In genomic region chr10:21920633-21921032, GRCh38 we compare ENCODE assay signal across 20 cellular contexts.
A peak's percentile ranks its signal among the peaks of the same experiment; 100 is the strongest.
DNase-seq lines count a peak whose midpoint lies in the region; ATAC-seq, FAIRE-seq and TF ChIP-seq lines count a peak whose summit lies in the region.
"Had no signal": no experiment of that assay in that cellular context is flagged by ENCODE, and none has a peak within 500 bp of the region (broad histone marks: within the 10 kb centered on the region; RNA-seq: fewer than 3 reads in every experiment).

No MANE protein-coding gene starts in this region.

- H3K27ac ChIP-seq in RWPE2 (ENCODE audit: poor library complexity, severe bottlenecking) (no peak overlapping the region), neural progenitor cell (no peak overlapping the region)
- H3K27ac ChIP-seq: A549, C4-2B, HL-60 had no signal

- H3K9me3 ChIP-seq in RWPE2 (ENCODE audit: severe bottlenecking) (no peaks in the 10 kb centered on the region), neural progenitor cell (ENCODE audit: low read depth) (no peaks in the 10 kb centered on the region)
- H3K9me3 ChIP-seq: A549, BE2C, HAP-1 had no signal

- H3K9ac ChIP-seq in neural progenitor cell, result no peak overlapping the region

- no peaks in the 10 kb centered on the region for H4K20me1 ChIP-seq in neural progenitor cell (ENCODE audit: low read depth)

- H3K4me2 ChIP-seq in neural progenitor cell, result no peak overlapping the region
- H3K4me2 ChIP-seq: A549 had no signal

- H3K36me3 ChIP-seq in RWPE2 (ENCODE audit: low read depth) (peaks cover 14% of the 10 kb centered on the region), bronchial epithelial cell (ENCODE audit: control insufficient read depth, insufficient read depth, low read length) (no peaks in the 10 kb centered on the region), neural progenitor cell (no peaks in the 10 kb centered on the region)
- H3K36me3 ChIP-seq: BE2C, HAP-1 had no signal

- H3K79me2 ChIP-seq in neural progenitor cell (ENCODE audit: low read depth), result no peaks in the 10 kb centered on the region

- no peaks in the 10 kb centered on the region for H3K27me3 ChIP-seq in RWPE2 (ENCODE audit: insufficient read depth, poor library complexity, severe bottlenecking)
- H3K27me3 ChIP-seq in bronchial epithelial cell (ENCODE audit: control insufficient read depth, insufficient read depth, low read length), result no peaks in the 10 kb centered on the region
- no peaks in the 10 kb centered on the region for H3K27me3 ChIP-seq in neural progenitor cell
- H3K27me3 ChIP-seq: BE2C had no signal

- peaks cover 2% of the 10 kb centered on the region for H3K4me1 ChIP-seq in RWPE2 (ENCODE audit: insufficient read depth, poor library complexity, severe bottlenecking)
- H3K4me1 ChIP-seq in neural progenitor cell, result no peaks in the 10 kb centered on the region
- H3K4me1 ChIP-seq: A549, HAP-1 had no signal

- H3K27me3 Mint-ChIP-seq in neural progenitor cell (ENCODE audit: insufficient read depth, low read depth), result no peaks in the 10 kb centered on the region
- no peaks in the 10 kb centered on the region for H3K27me3 Mint-ChIP-seq in activated CD4-positive, alpha-beta memory T cell treated with anti-CD3 and anti-CD28 coated beads, Interleukin-2, amount 10 ng/mL, durations not matched to agents 7 days and 5 days
- H3K27me3 Mint-ChIP-seq: CD4-positive, alpha-beta memory T cell had no signal

- TF ChIP-seq CTCF in RWPE2 (IDR thresholded peaks at IDR 0.05; ENCODE audit: poor library complexity, severe bottlenecking) (no peak), bronchial epithelial cell (IDR thresholded peaks at IDR 0.05; ENCODE audit: insufficient read depth, low read length, severe bottlenecking) (no peak), neural progenitor cell (IDR thresholded peaks at IDR 0.05) (no peak)

- DNase-seq in HEK293T (ENCODE audit: extremely low spot score) (no peak), RWPE2 (ENCODE audit: low spot score) (no peak), bronchial epithelial cell (ENCODE audit: low read depth) (peak; percentile 44), neural progenitor cell (ENCODE audit: low spot score) (no peak), NCI-H774 (lab: John Stamatoyannopoulos, UW) (no peak)
- no peak for DNase-seq in central memory CD4-positive, alpha-beta T cell
- DNase-seq in activated CD4-positive, alpha-beta memory T cell treated with anti-CD3 and anti-CD28 coated beads, Interleukin-2, amount 10 ng/mL, durations not matched to agents 7 days and 5 days, result no peak
- DNase-seq: BE2C; CD4-positive, alpha-beta memory T cell; DMS153; DMS79 treated with DMSO at 0.1 percent for 48 hours; GDM1 had no signal

- H3K36me3 Mint-ChIP-seq in neural progenitor cell, result peaks cover 3% of the 10 kb centered on the region
- H3K36me3 Mint-ChIP-seq in activated CD4-positive, alpha-beta memory T cell treated with anti-CD3 and anti-CD28 coated beads, Interleukin-2, amount 10 ng/mL, durations not matched to agents 7 days and 5 days (ENCODE audit: low read depth), result peaks cover 3% of the 10 kb centered on the region

- no peak overlapping the region for H2AFZ ChIP-seq in neural progenitor cell (replicated peaks)

- H3K4me1 Mint-ChIP-seq in neural progenitor cell, result peaks cover 41% of the 10 kb centered on the region
- no peaks in the 10 kb centered on the region for H3K4me1 Mint-ChIP-seq in activated CD4-positive, alpha-beta memory T cell treated with anti-CD3 and anti-CD28 coated beads, Interleukin-2, amount 10 ng/mL, durations not matched to agents 7 days and 5 days

- H3K27ac Mint-ChIP-seq in neural progenitor cell, result peak overlapping the region; percentile 30
- H3K27ac Mint-ChIP-seq in activated CD4-positive, alpha-beta memory T cell treated with anti-CD3 and anti-CD28 coated beads, Interleukin-2, amount 10 ng/mL, durations not matched to agents 7 days and 5 days, result no peak overlapping the region
- H3K27ac Mint-ChIP-seq: CD4-positive, alpha-beta memory T cell had no signal

- H3K4me3 ChIP-seq in RWPE2 (ENCODE audit: severe bottlenecking) (no peak overlapping the region), bronchial epithelial cell (ENCODE audit: low read depth, low read length) (no peak overlapping the region), neural progenitor cell (no peak overlapping the region)
- H3K4me3 ChIP-seq: A549, HAP-1 had no signal

- FAIRE-seq in bronchial epithelial cell (lab: Jason Lieb, UNC), result no peak
- FAIRE-seq: A549, D721Med, GM12892, GM19239, H1 had no signal

- CTCF ChIA-PET in HEK293T (lab: Yijun Ruan, JAX), result no interaction called here
- CTCF ChIA-PET in activated CD4-positive, alpha-beta memory T cell treated with anti-CD3 and anti-CD28 coated beads, Interleukin-2, amount 10 ng/mL, durations not matched to agents 7 days and 5 days (lab: Charles Lee), result no interaction called here

- peaks cover 5% of the 10 kb centered on the region for H3F3A ChIP-seq in neural progenitor cell (ENCODE audit: low read depth)

- no peaks in the 10 kb centered on the region for H3K9me3 Mint-ChIP-seq in neural progenitor cell
- H3K9me3 Mint-ChIP-seq in activated CD4-positive, alpha-beta memory T cell treated with anti-CD3 and anti-CD28 coated beads, Interleukin-2, amount 10 ng/mL, durations not matched to agents 7 days and 5 days, result no peaks in the 10 kb centered on the region
- H3K9me3 Mint-ChIP-seq: CD4-positive, alpha-beta memory T cell had no signal

- POLR2A ChIA-PET in HEK293T (lab: Yijun Ruan, JAX), result no interaction called here
- POLR2A ChIA-PET in activated CD4-positive, alpha-beta memory T cell treated with anti-CD3 and anti-CD28 coated beads, Interleukin-2, amount 10 ng/mL, durations not matched to agents 7 days and 5 days (lab: Charles Lee), result no interaction called here

- H3K4me3 Mint-ChIP-seq in neural progenitor cell, result no peak overlapping the region
- H3K4me3 Mint-ChIP-seq in activated CD4-positive, alpha-beta memory T cell treated with anti-CD3 and anti-CD28 coated beads, Interleukin-2, amount 10 ng/mL, durations not matched to agents 7 days and 5 days, result no peak overlapping the region
- H3K4me3 Mint-ChIP-seq: CD4-positive, alpha-beta memory T cell had no signal

- 0 out of 3 replicates have a peak, but pooled peaks have one; percentile 29 for ATAC-seq in RWPE2 (ENCODE audit: low read depth)
- ATAC-seq: A549 had no signal

TF ChIP-seq in HEK293T, 16 proteins besides CTCF, POLR2A, EP300 and RAD21:
- no peak for TF ChIP-seq ARNT (IDR thresholded peaks at IDR 0.05)
- no peak for TF ChIP-seq ELF4 (IDR thresholded peaks at IDR 0.05)
- TF ChIP-seq PKNOX1 (IDR thresholded peaks at IDR 0.05), result peak; percentile 29; the same call in 1 of the 2 replicates
TF ChIP-seq in HEK293T: peak in this region for 1.
